ENCODE assay signal across 11 cellular contexts in the genomic region with DNA sequence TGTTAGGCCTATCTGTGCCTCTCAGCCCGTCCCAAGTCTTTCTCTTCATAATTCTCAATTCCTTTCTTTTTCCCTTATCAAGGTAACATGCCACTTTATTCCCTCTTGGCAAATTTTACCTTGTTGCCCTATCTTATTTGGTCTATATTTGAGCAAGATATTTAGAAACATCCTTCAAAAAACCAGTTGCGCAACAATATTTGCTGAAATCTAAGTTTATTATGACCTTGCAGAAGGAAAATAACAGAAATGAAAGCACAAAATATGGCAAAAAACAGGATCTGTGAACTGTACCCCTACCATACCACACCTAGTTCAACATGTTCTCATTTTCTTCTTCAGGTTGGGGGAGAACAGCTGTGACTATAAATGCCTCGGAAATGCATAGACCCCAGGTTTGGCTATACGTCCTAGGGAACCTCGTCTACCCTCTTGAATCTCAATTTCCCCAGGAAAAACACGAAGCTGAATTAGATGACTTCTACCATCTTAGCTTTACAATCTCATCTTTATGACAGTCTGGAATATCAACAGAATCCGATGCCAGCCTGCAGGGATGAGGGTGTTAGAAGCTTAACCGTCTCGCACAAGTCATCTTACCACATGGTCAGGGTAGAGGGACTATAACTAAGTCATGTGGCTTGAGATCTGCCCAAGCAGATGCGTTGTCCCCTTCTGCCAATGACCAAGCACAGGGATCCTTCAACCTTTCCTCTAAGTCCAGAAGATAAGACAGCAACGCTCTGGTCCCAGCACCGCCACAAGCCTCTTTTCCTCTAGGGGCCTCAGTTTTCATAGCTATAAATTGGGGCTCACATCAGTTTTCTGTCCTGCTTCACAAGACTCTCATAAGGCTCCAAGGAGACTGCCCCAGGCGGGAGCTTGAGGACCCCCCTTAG. TPM values are rescaled to one million over a fixed set of nuclear protein-coding genes. Genes with fewer than 3 reads are reported as not detected.
DNase-seq lines count a peak whose midpoint lies in the region; ATAC-seq and TF ChIP-seq lines count a peak whose summit lies in the region.
"Had no signal": no experiment of that assay in that cellular context is flagged by ENCODE, and none has a peak within 500 bp of the region (broad histone marks: within the 10 kb centered on the region; RNA-seq: fewer than 3 reads in every experiment).

No MANE protein-coding gene starts in this region.

- DNase-seq in stimulated activated naive CD8-positive, alpha-beta T cell treated with anti-CD3 and anti-CD28 coated beads, Interleukin-15, Interleukin-2, amounts not matched to agents 100 U/mL and 50 U/mL, for 24 hours: no peak
- no peak for DNase-seq in activated naive CD8-positive, alpha-beta T cell treated with anti-CD3 and anti-CD28 coated beads for 36 hours
- DNase-seq in thyroid gland (no peak), kidney tubule cell (ENCODE audit: low spot score) (no peak)
- DNase-seq: COR-L47 had no signal

- no peak for ATAC-seq in stimulated activated naive CD8-positive, alpha-beta T cell treated with anti-CD3 and anti-CD28 coated beads, Interleukin-15, Interleukin-2, amounts not matched to agents 100 U/mL and 50 U/mL, for 24 hours
- no peak for ATAC-seq in HG03196 (IDR thresholded peaks at IDR 0.05; ENCODE audit: unreplicated experiment)
- ATAC-seq in GM19467 (IDR thresholded peaks at IDR 0.05; ENCODE audit: unreplicated experiment): no peak

- H3K4me1 ChIP-seq in mucosa of rectum (ENCODE audit: control insufficient read depth in 2 of 2, insufficient read depth in 2 of 2, low read length in 2 of 2): peaks cover 0 to 2% of the 10 kb centered on the region in 2 donors
- peaks cover 10 to 15% of the 10 kb centered on the region in 2 donors for H3K4me1 ChIP-seq in thyroid gland
- H3K4me1 ChIP-seq: HAP-1 had no signal

- peak overlapping the region; percentile 59 to 90 for H3K4me3 ChIP-seq in mucosa of rectum (ENCODE audit: low read length in 2 of 2)
- H3K4me3 ChIP-seq in thyroid gland (replicated peaks in 1 of 3): no peak overlapping the region
- H3K4me3 ChIP-seq: HAP-1, SK-N-MC had no signal

- H3K9me3 ChIP-seq in mucosa of rectum (ENCODE audit: control insufficient read depth in 2 of 2, low read length in 2 of 2) (no peaks in the 10 kb centered on the region), thyroid gland (no peaks in the 10 kb centered on the region)
- H3K9me3 ChIP-seq: HAP-1 had no signal

- WGBS in thyroid gland, 2 donors: 92% methylated on average over 13 of the region's 13 CpGs

- H3K36me3 Mint-ChIP-seq in stimulated activated naive CD8-positive, alpha-beta T cell treated with anti-CD3 and anti-CD28 coated beads, Interleukin-15, Interleukin-2, amounts not matched to agents 100 ng/mL and 50 ng/mL, for 24 hours (ENCODE audit: low read depth): peaks cover 63% of the 10 kb centered on the region
- peaks cover 60% of the 10 kb centered on the region for H3K36me3 Mint-ChIP-seq in activated naive CD8-positive, alpha-beta T cell treated with anti-CD3 and anti-CD28 coated beads for 36 hours

- H3K27ac ChIP-seq in mucosa of rectum (ENCODE audit: low read depth in 2 of 2, low read length in 2 of 2) (peak overlapping the region; percentile 68 to 93), thyroid gland (peak overlapping the region in 1 of 3 donors; percentile 20)
- H3K27ac ChIP-seq: SK-N-MC had no signal

- no peaks in the 10 kb centered on the region for H3K9me3 Mint-ChIP-seq in stimulated activated naive CD8-positive, alpha-beta T cell treated with anti-CD3 and anti-CD28 coated beads, Interleukin-15, Interleukin-2, amounts not matched to agents 100 ng/mL and 50 ng/mL, for 24 hours
- no peaks in the 10 kb centered on the region for H3K9me3 Mint-ChIP-seq in activated naive CD8-positive, alpha-beta T cell treated with anti-CD3 and anti-CD28 coated beads for 36 hours

- H3K27me3 ChIP-seq in mucosa of rectum (ENCODE audit: control insufficient read depth in 2 of 2, insufficient read depth in 2 of 2, low read length in 2 of 2): no peaks in the 10 kb centered on the region
- no peaks in the 10 kb centered on the region for H3K27me3 ChIP-seq in thyroid gland

- peak overlapping the region; percentile 99 for H3K4me3 Mint-ChIP-seq in stimulated activated naive CD8-positive, alpha-beta T cell treated with anti-CD3 and anti-CD28 coated beads, Interleukin-15, Interleukin-2, amounts not matched to agents 100 ng/mL and 50 ng/mL, for 24 hours
- peak overlapping the region; percentile 99 for H3K4me3 Mint-ChIP-seq in activated naive CD8-positive, alpha-beta T cell treated with anti-CD3 and anti-CD28 coated beads for 36 hours

- no peak for TF ChIP-seq CTCF in thyroid gland (IDR thresholded peaks at IDR 0.05)

- peak overlapping the region; percentile 95 for H3K27ac Mint-ChIP-seq in stimulated activated naive CD8-positive, alpha-beta T cell treated with anti-CD3 and anti-CD28 coated beads, Interleukin-15, Interleukin-2, amounts not matched to agents 100 ng/mL and 50 ng/mL, for 24 hours
- peak overlapping the region; percentile 99 for H3K27ac Mint-ChIP-seq in activated naive CD8-positive, alpha-beta T cell treated with anti-CD3 and anti-CD28 coated beads for 36 hours

- H3K36me3 ChIP-seq in mucosa of rectum (ENCODE audit: control insufficient read depth in 2 of 2, insufficient read depth in 2 of 2, low read length in 2 of 2) (peaks cover 0 to 4% of the 10 kb centered on the region in 2 donors), thyroid gland (no peaks in the 10 kb centered on the region)
- H3K36me3 ChIP-seq: HAP-1 had no signal

- peak overlapping the region; percentile 44 to 83 for H3K9ac ChIP-seq in mucosa of rectum (ENCODE audit: low read depth in 1 of 2, low read length in 2 of 2)

- intact Hi-C loops in thyroid gland (cut with DNase I): no loop called here

- no peak for TF ChIP-seq POLR2A in thyroid gland (IDR thresholded peaks at IDR 0.05)

- H3K4me1 Mint-ChIP-seq in stimulated activated naive CD8-positive, alpha-beta T cell treated with anti-CD3 and anti-CD28 coated beads, Interleukin-15, Interleukin-2, amounts not matched to agents 100 ng/mL and 50 ng/mL, for 24 hours (ENCODE audit: low read depth): peaks cover 84% of the 10 kb centered on the region
- H3K4me1 Mint-ChIP-seq in activated naive CD8-positive, alpha-beta T cell treated with anti-CD3 and anti-CD28 coated beads for 36 hours: peaks cover 64% of the 10 kb centered on the region

- H3K27me3 Mint-ChIP-seq in stimulated activated naive CD8-positive, alpha-beta T cell treated with anti-CD3 and anti-CD28 coated beads, Interleukin-15, Interleukin-2, amounts not matched to agents 100 ng/mL and 50 ng/mL, for 24 hours: no peaks in the 10 kb centered on the region
- H3K27me3 Mint-ChIP-seq in activated naive CD8-positive, alpha-beta T cell treated with anti-CD3 and anti-CD28 coated beads for 36 hours: no peaks in the 10 kb centered on the region

RNA-seq across cellular contexts. Expression of a gene that starts 1.3 kb away (rescaled TPM):
- 100 to 1,000 TPM; 192 to 199 TPM for total RNA-seq in activated naive CD8-positive, alpha-beta T cell treated with anti-CD3 and anti-CD28 coated beads for 36 hours
- total RNA-seq in thyroid gland: 10 to 100 TPM in 1 of 4 donors, 1 to 10 TPM in 3; 3.2 to 22.7 (median 6.9) TPM

Comparison
In these comparisons a context has a peak if more than half of its experiments do, and no peak if none do; other contexts are left out.
1. H3K4me3 ChIP-seq: peak in mucosa of rectum (2 of 2); none in thyroid gland (0 of 3).
2. RNA of a gene that starts 1.3 kb away (total RNA-seq): 192 to 199 TPM in activated naive CD8-positive, alpha-beta T cell treated with anti-CD3 and anti-CD28 coated beads for 36 hours; 3.2 to 22.7 TPM in thyroid gland; every median in the first group is over 4 times any median in the second.